8 cellular contexts compared by ENCODE assay signal in the genomic region with DNA sequence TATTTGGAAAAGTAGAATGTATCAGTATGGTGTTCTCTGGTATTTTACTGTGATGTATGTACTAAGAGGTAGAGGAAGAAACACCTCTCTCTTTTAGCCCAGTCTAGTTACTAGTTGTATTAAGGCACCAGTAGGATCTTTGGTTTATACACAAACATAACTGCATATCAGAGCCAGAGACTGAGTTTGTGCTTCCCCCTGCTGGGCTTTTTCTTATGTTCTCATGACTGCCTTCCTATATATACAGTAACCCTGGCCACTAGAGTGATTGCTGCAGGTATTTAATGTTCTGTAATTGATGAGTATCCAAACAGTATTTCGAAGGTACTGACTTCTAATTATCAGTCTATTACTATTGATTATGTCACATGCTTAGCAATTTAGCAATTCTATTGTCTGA.
DNase-seq lines count a peak whose midpoint lies in the region; ATAC-seq and TF ChIP-seq lines count a peak whose summit lies in the region.

No MANE protein-coding gene starts in this region.

- no peaks in the 10 kb centered on the region for H3K27me3 Mint-ChIP-seq in natural killer cell treated with Interleukin-12 subunit alpha and Interleukin-12 subunit beta and Interleukin-15 and Interleukin-18, amount 100 ng/mL, for 72 hours
- H3K27me3 Mint-ChIP-seq in CD8-positive, alpha-beta T cell (ENCODE audit: low read depth), result no peaks in the 10 kb centered on the region

- POLR2A ChIA-PET in CD8-positive, alpha-beta T cell (lab: Charles Lee), result no interaction called here

- H3K4me3 Mint-ChIP-seq in natural killer cell treated with Interleukin-12 subunit alpha and Interleukin-12 subunit beta and Interleukin-15 and Interleukin-18, amount 100 ng/mL, for 72 hours, result no peak overlapping the region
- no peak overlapping the region for H3K4me3 Mint-ChIP-seq in CD8-positive, alpha-beta T cell

- intact Hi-C loops in left colon (cut with DNase I, micrococcal nuclease), result no loop called here
- intact Hi-C loops in CD8-positive, alpha-beta T cell (cut with DNase I, micrococcal nuclease), result no loop called here

- ATAC-seq in left colon, result peak; percentile 74
- ATAC-seq in natural killer cell treated with Interleukin-12 subunit alpha and Interleukin-12 subunit beta and Interleukin-15 and Interleukin-18, amount 100 ng/mL, for 72 hours, result no peak
- ATAC-seq in CD8-positive, alpha-beta T cell, result no peak

- CTCF ChIA-PET in CD8-positive, alpha-beta T cell (lab: Charles Lee), result no interaction called here

- H3K9me3 Mint-ChIP-seq in natural killer cell treated with Interleukin-12 subunit alpha and Interleukin-12 subunit beta and Interleukin-15 and Interleukin-18, amount 100 ng/mL, for 72 hours, result peaks cover 13% of the 10 kb centered on the region
- H3K9me3 Mint-ChIP-seq in CD8-positive, alpha-beta T cell, result peaks cover 5% of the 10 kb centered on the region

- no peaks in the 10 kb centered on the region for H3K4me1 Mint-ChIP-seq in natural killer cell treated with Interleukin-12 subunit alpha and Interleukin-12 subunit beta and Interleukin-15 and Interleukin-18, amount 100 ng/mL, for 72 hours (ENCODE audit: low read depth in 2 of 2)
- no peaks in the 10 kb centered on the region for H3K4me1 Mint-ChIP-seq in CD8-positive, alpha-beta T cell (ENCODE audit: low read depth)

- H3K4me1 ChIP-seq in CD8-positive, alpha-beta T cell (ENCODE audit: insufficient read depth, low read length), result no peaks in the 10 kb centered on the region

- H3K27ac ChIP-seq in CD8-positive, alpha-beta T cell (ENCODE audit: low read depth, low read length), result no peak overlapping the region

- H3K4me3 ChIP-seq in CD8-positive, alpha-beta T cell (ENCODE audit: low read depth, low read length), result no peak overlapping the region

- no peaks in the 10 kb centered on the region for H3K36me3 ChIP-seq in CD8-positive, alpha-beta T cell (ENCODE audit: insufficient read depth, low read length)

- DNase-seq in DMS53 (lab: John Stamatoyannopoulos, UW) (peak; percentile 68), MV-4-11 (lab: John Stamatoyannopoulos, UW) (peak; percentile 18), SHP77 treated with DMSO at 0.1 percent for 48 hours (lab: John Stamatoyannopoulos, UW) (peak; percentile 29), left colon (peak in 1 of 2 donors; percentile 31), NOMO-1 treated with dmso at 0.1 percent for 144 hours (lab: John Stamatoyannopoulos, UW; ENCODE audit: unreplicated experiment) (no peak), cerebellar nuclear complex (lab: John Stamatoyannopoulos, UW) (no peak)
- DNase-seq in natural killer cell treated with Interleukin-12 subunit alpha and Interleukin-12 subunit beta and Interleukin-15 and Interleukin-18, amount 100 ng/mL, for 72 hours (ENCODE audit: low spot score), result no peak
- no peak for DNase-seq in CD8-positive, alpha-beta T cell

- no peak overlapping the region for H3K27ac Mint-ChIP-seq in natural killer cell treated with Interleukin-12 subunit alpha and Interleukin-12 subunit beta and Interleukin-15 and Interleukin-18, amount 100 ng/mL, for 72 hours
- H3K27ac Mint-ChIP-seq in CD8-positive, alpha-beta T cell, result no peak overlapping the region

- TF ChIP-seq CTCF in CD8-positive, alpha-beta T cell (IDR thresholded peaks at IDR 0.05), result no peak

- no peaks in the 10 kb centered on the region for H3K36me3 Mint-ChIP-seq in natural killer cell treated with Interleukin-12 subunit alpha and Interleukin-12 subunit beta and Interleukin-15 and Interleukin-18, amount 100 ng/mL, for 72 hours
- H3K36me3 Mint-ChIP-seq in CD8-positive, alpha-beta T cell, result no peaks in the 10 kb centered on the region

- no peaks in the 10 kb centered on the region for H3K9me3 ChIP-seq in CD8-positive, alpha-beta T cell (ENCODE audit: low read length)

- no peaks in the 10 kb centered on the region for H3K27me3 ChIP-seq in CD8-positive, alpha-beta T cell (ENCODE audit: insufficient read depth, low read length)

Comparison
In these comparisons a context has a peak if more than half of its experiments do, and no peak if none do; other contexts are left out.
1. DNase-seq: peak in DMS53 (single experiment), MV-4-11 (single experiment) and SHP77 treated with DMSO at 0.1 percent for 48 hours (single experiment); none in natural killer cell treated with Interleukin-12 subunit alpha and Interleukin-12 subunit beta and Interleukin-15 and Interleukin-18, amount 100 ng/mL, for 72 hours (single experiment), CD8-positive, alpha-beta T cell (0 of 7), NOMO-1 treated with dmso at 0.1 percent for 144 hours (single experiment) and cerebellar nuclear complex (0 of 2).